ENCODE assay signal across 12 cellular contexts in genomic region chr16:82137819-82138177, GRCh38. TPM values are rescaled to one million over a fixed set of nuclear protein-coding genes. Genes with fewer than 3 reads are reported as not detected.
DNase-seq lines count a peak whose midpoint lies in the region; ATAC-seq and TF ChIP-seq lines count a peak whose summit lies in the region.
"Had no signal": no experiment of that assay in that cellular context is flagged by ENCODE, and none has a peak within 500 bp of the region (broad histone marks: within the 10 kb centered on the region; RNA-seq: fewer than 3 reads in every experiment).

No MANE protein-coding gene starts in this region.

- no peaks in the 10 kb centered on the region for H4K20me1 ChIP-seq in Loucy (ENCODE audit: insufficient read depth, low read length, poor library complexity, severe bottlenecking)

- no peaks in the 10 kb centered on the region for H3K9me3 Mint-ChIP-seq in activated naive CD4-positive, alpha-beta T cell treated with anti-CD3 and anti-CD28 coated beads for 36 hours

- H3K4me2 ChIP-seq in Loucy (ENCODE audit: low read depth, low read length, poor library complexity, severe bottlenecking), result peak overlapping the region; percentile 80
- H3K4me2 ChIP-seq: A549 had no signal

- H2AFZ ChIP-seq in Loucy (ENCODE audit: low read length), result no peak overlapping the region
- H2AFZ ChIP-seq: GM23248 had no signal

- CTCF ChIA-PET in activated naive CD4-positive, alpha-beta T cell treated with anti-CD3 and anti-CD28 coated beads for 36 hours (lab: Charles Lee), result no interaction called here

- H3K4me1 Mint-ChIP-seq in activated naive CD4-positive, alpha-beta T cell treated with anti-CD3 and anti-CD28 coated beads for 36 hours (ENCODE audit: low read depth), result peaks cover 21% of the 10 kb centered on the region

- peak overlapping the region; percentile 81 for H3K4me3 ChIP-seq in Loucy (ENCODE audit: low read length, poor library complexity, severe bottlenecking)
- H3K4me3 ChIP-seq: A549, GM23248 had no signal

- intact Hi-C loops in activated naive CD4-positive, alpha-beta T cell treated with anti-CD3 and anti-CD28 coated beads for 36 hours (cut with micrococcal nuclease), result no loop called here

- no peak for DNase-seq in epithelial cell of prostate (ENCODE audit: low read depth, low spot score)
- DNase-seq in DMS79 (lab: John Stamatoyannopoulos, UW), result no peak
- DNase-seq in activated naive CD4-positive, alpha-beta T cell treated with anti-CD3 and anti-CD28 coated beads for 36 hours, result no peak
- DNase-seq: DMS79 treated with DMSO at 0.1 percent for 48 hours, GDM1, GM23248, H7, KBM-7 had no signal

- H3K79me2 ChIP-seq in Loucy (ENCODE audit: insufficient read depth, low read length), result peaks cover 33% of the 10 kb centered on the region

- no peaks in the 10 kb centered on the region for H3K36me3 ChIP-seq in Loucy (ENCODE audit: insufficient read depth, low read length)

- peak overlapping the region; percentile 66 for H3K27ac ChIP-seq in VCaP
- H3K27ac ChIP-seq in epithelial cell of prostate, result peak overlapping the region; percentile 88
- H3K27ac ChIP-seq: A549, GM23248 had no signal

- H3K27ac Mint-ChIP-seq in activated naive CD4-positive, alpha-beta T cell treated with anti-CD3 and anti-CD28 coated beads for 36 hours, result no peak overlapping the region

- no peaks in the 10 kb centered on the region for H3K9me2 ChIP-seq in Loucy (replicated peaks; ENCODE audit: low read depth, low read length)

- no peak for ATAC-seq in GM21717 (IDR thresholded peaks at IDR 0.05; ENCODE audit: unreplicated experiment)
- ATAC-seq: A549 had no signal

- no peak overlapping the region for H3K4me3 Mint-ChIP-seq in activated naive CD4-positive, alpha-beta T cell treated with anti-CD3 and anti-CD28 coated beads for 36 hours

- peak overlapping the region; percentile 81 for H3K9ac ChIP-seq in Loucy (ENCODE audit: low read depth, low read length, poor library complexity, severe bottlenecking)
- H3K9ac ChIP-seq: GM23248 had no signal

- H3K9me3 ChIP-seq in Loucy (ENCODE audit: insufficient read depth, low read depth, low read length), result no peaks in the 10 kb centered on the region
- H3K9me3 ChIP-seq: A549 had no signal

- no peaks in the 10 kb centered on the region for H3K27me3 ChIP-seq in Loucy (ENCODE audit: insufficient read depth, low read length, poor library complexity, severe bottlenecking)

- H3K4me1 ChIP-seq in Loucy (ENCODE audit: insufficient read depth, low read length, poor library complexity, severe bottlenecking), result peaks cover 53% of the 10 kb centered on the region
- H3K4me1 ChIP-seq: A549 had no signal

- H3K36me3 Mint-ChIP-seq in activated naive CD4-positive, alpha-beta T cell treated with anti-CD3 and anti-CD28 coated beads for 36 hours (ENCODE audit: low read depth), result peaks cover 21% of the 10 kb centered on the region

- H3F3A ChIP-seq in Loucy (ENCODE audit: low read depth), result no peaks in the 10 kb centered on the region

- H3K27me3 Mint-ChIP-seq in activated naive CD4-positive, alpha-beta T cell treated with anti-CD3 and anti-CD28 coated beads for 36 hours (ENCODE audit: low read depth), result no peaks in the 10 kb centered on the region

- no peak for TF ChIP-seq CTCF in Loucy (conservative IDR thresholded peaks at IDR 0.05; ENCODE audit: low read length)
- TF ChIP-seq CTCF in VCaP (conservative IDR thresholded peaks at IDR 0.05), result no peak

RNA-seq across cellular contexts. Expression of gene MPHOSPH6, which starts 32.2 kb away (rescaled TPM):
- total RNA-seq in activated naive CD4-positive, alpha-beta T cell treated with anti-CD3 and anti-CD28 coated beads for 36 hours, result 10 to 100 TPM; 34.8 to 36.9 TPM
